ENCODE assay signal across 24 cellular contexts in genomic region chr1:2982615-2983318, GRCh38. TPM values are rescaled to one million over a fixed set of nuclear protein-coding genes. Genes with fewer than 3 reads are reported as not detected.
DNase-seq lines count a peak whose midpoint lies in the region; ATAC-seq, FAIRE-seq and TF ChIP-seq lines count a peak whose summit lies in the region.
"Had no signal": no experiment of that assay in that cellular context is flagged by ENCODE, and none has a peak within 500 bp of the region (broad histone marks: within the 10 kb centered on the region; RNA-seq: fewer than 3 reads in every experiment).

No MANE protein-coding gene starts in this region.

- no peak for ATAC-seq in lower lobe of right lung
- no peak for ATAC-seq in T-helper 17 cell
- ATAC-seq: activated CD8-positive, alpha-beta T cell treated with anti-CD3 and anti-CD28 coated beads, Interleukin-2, amount 10 ng/mL, durations not matched to agents 7 days and 5 days; WTC11 had no signal

- H3F3A ChIP-seq in neural progenitor cell (ENCODE audit: low read depth) = no peaks in the 10 kb centered on the region

- H3K4me1 Mint-ChIP-seq in activated naive CD4-positive, alpha-beta T cell treated with anti-CD3 and anti-CD28 coated beads for 36 hours (ENCODE audit: low read depth) = no peaks in the 10 kb centered on the region
- H3K4me1 Mint-ChIP-seq in neural progenitor cell (peaks cover 14% of the 10 kb centered on the region), T-helper 17 cell (no peaks in the 10 kb centered on the region)

- H3K9me3 ChIP-seq in neural progenitor cell (ENCODE audit: low read depth) (no peaks in the 10 kb centered on the region), thyroid gland (no peaks in the 10 kb centered on the region), lower lobe of right lung (no peaks in the 10 kb centered on the region), T-helper 17 cell (ENCODE audit: control insufficient read depth, low read length, poor library complexity, severe bottlenecking) (no peaks in the 10 kb centered on the region)

- H4K20me1 ChIP-seq in neural progenitor cell (ENCODE audit: low read depth) = no peaks in the 10 kb centered on the region

- H3K4me3 Mint-ChIP-seq in activated naive CD4-positive, alpha-beta T cell treated with anti-CD3 and anti-CD28 coated beads for 36 hours = no peak overlapping the region
- H3K4me3 Mint-ChIP-seq in neural progenitor cell (no peak overlapping the region), T-helper 17 cell (no peak overlapping the region)
- H3K4me3 Mint-ChIP-seq: activated CD8-positive, alpha-beta T cell treated with anti-CD3 and anti-CD28 coated beads, Interleukin-2, amount 10 ng/mL, durations not matched to agents 7 days and 5 days; activated T-helper 1 cell treated with anti-CD3 and anti-CD28 coated beads, Interleukin-12 subunit alpha, Interleukin-12 subunit beta, Interleukin-2, Interleukin-4 antibody, amounts not matched to agents 30 ng/mL and 10 ng/mL and 1 ng/mL, durations not matched to agents 14 hours and 24 hours and 36 hours; CD4-positive, alpha-beta T cell; WTC11 had no signal

- H3K27me3 ChIP-seq in dorsolateral prefrontal cortex (no peaks in the 10 kb centered on the region), neural progenitor cell (no peaks in the 10 kb centered on the region), thyroid gland (no peaks in the 10 kb centered on the region), lower lobe of right lung (ENCODE audit: low read depth) (peaks cover 10% of the 10 kb centered on the region)

- DNase-seq in activated naive CD4-positive, alpha-beta T cell treated with anti-CD3 and anti-CD28 coated beads for 36 hours = peak; percentile 3
- no peak for DNase-seq in activated naive CD4-positive, alpha-beta T cell (lab: John Stamatoyannopoulos, UW)
- DNase-seq in dorsolateral prefrontal cortex = peak; percentile 18 to 84 (median 77)
- no peak for DNase-seq in neural progenitor cell (ENCODE audit: low spot score)
- peak; percentile 8 to 17 for DNase-seq in thyroid gland
- no peak for DNase-seq in lower lobe of right lung
- no peak for DNase-seq in urothelium cell line (ENCODE audit: low spot score)
- DNase-seq in T-helper 17 cell = no peak
- DNase-seq: activated CD8-positive, alpha-beta T cell treated with anti-CD3 and anti-CD28 coated beads, Interleukin-2, amount 10 ng/mL, durations not matched to agents 7 days and 5 days; amniotic stem cell; CD4-positive, alpha-beta T cell; DMS53; NCI-H1417; stimulated activated CD8-positive, alpha-beta memory T cell treated with anti-CD3 and anti-CD28 coated beads, Interleukin-4, amount 100 ng/mL, for 48 hours had no signal

- CTCF ChIA-PET in activated naive CD4-positive, alpha-beta T cell treated with anti-CD3 and anti-CD28 coated beads for 36 hours (lab: Charles Lee) = no interaction called here

- no peak overlapping the region for H3K4me2 ChIP-seq in neural progenitor cell
- H3K4me2 ChIP-seq: smooth muscle cell had no signal

- H3K36me3 Mint-ChIP-seq in activated naive CD4-positive, alpha-beta T cell treated with anti-CD3 and anti-CD28 coated beads for 36 hours (ENCODE audit: low read depth) = no peaks in the 10 kb centered on the region
- no peaks in the 10 kb centered on the region for H3K36me3 Mint-ChIP-seq in neural progenitor cell
- no peaks in the 10 kb centered on the region for H3K36me3 Mint-ChIP-seq in T-helper 17 cell (ENCODE audit: low read depth)

- H2AFZ ChIP-seq in neural progenitor cell (replicated peaks) = no peak overlapping the region

- no peak for FAIRE-seq in urothelium cell line (lab: Jason Lieb, UNC)
- FAIRE-seq: colon had no signal

- intact Hi-C loops in activated naive CD4-positive, alpha-beta T cell treated with anti-CD3 and anti-CD28 coated beads for 36 hours (cut with micrococcal nuclease) = no loop called here
- intact Hi-C loops in dorsolateral prefrontal cortex (cut with DNase I) = loop anchor here in 1 of 2 donors (2.0 to 10.0 kb wide), 2 partner anchors 14 to 68 kb away; no protein-coding TSS in a partner anchor
- intact Hi-C loops in thyroid gland (cut with DNase I) = no loop called here
- intact Hi-C loops in lower lobe of right lung (cut with DNase I) = no loop called here

- whole genome bisulfite sequencing in thyroid gland, 2 donors = 51 to 72% methylated on average over 15 to 18 of the region's 30 CpGs

- no peaks in the 10 kb centered on the region for H3K79me2 ChIP-seq in neural progenitor cell (ENCODE audit: low read depth)

- no peaks in the 10 kb centered on the region for H3K36me3 ChIP-seq in neural progenitor cell
- H3K36me3 ChIP-seq in thyroid gland = no peaks in the 10 kb centered on the region
- H3K36me3 ChIP-seq in lower lobe of right lung = no peaks in the 10 kb centered on the region

- H3K4me1 ChIP-seq in neural progenitor cell (no peaks in the 10 kb centered on the region), thyroid gland (no peaks in the 10 kb centered on the region), lower lobe of right lung (no peaks in the 10 kb centered on the region)

- TF ChIP-seq CTCF in dorsolateral prefrontal cortex (IDR thresholded peaks at IDR 0.05 in 54 of 56, conservative IDR thresholded peaks at IDR 0.05 in 2 of 56; ENCODE audit: low read depth in 1 of 56, partially characterized antibody in 56 of 56) (peak in 4 of 56 donors; percentile 9 to 30 (median 24)), neural progenitor cell (IDR thresholded peaks at IDR 0.05) (no peak), thyroid gland (IDR thresholded peaks at IDR 0.05) (no peak), lower lobe of right lung (IDR thresholded peaks at IDR 0.05) (no peak)

- no peak overlapping the region for H3K9ac ChIP-seq in neural progenitor cell

- no peak overlapping the region for H3K27ac Mint-ChIP-seq in activated naive CD4-positive, alpha-beta T cell treated with anti-CD3 and anti-CD28 coated beads for 36 hours
- H3K27ac Mint-ChIP-seq in neural progenitor cell = peak overlapping the region; percentile 83
- H3K27ac Mint-ChIP-seq in T-helper 17 cell = no peak overlapping the region
- H3K27ac Mint-ChIP-seq: activated CD8-positive, alpha-beta T cell treated with anti-CD3 and anti-CD28 coated beads, Interleukin-2, amount 10 ng/mL, durations not matched to agents 7 days and 5 days; activated T-helper 1 cell treated with anti-CD3 and anti-CD28 coated beads, Interleukin-12 subunit alpha, Interleukin-12 subunit beta, Interleukin-2, Interleukin-4 antibody, amounts not matched to agents 30 ng/mL and 10 ng/mL and 1 ng/mL, durations not matched to agents 14 hours and 24 hours and 36 hours; CD4-positive, alpha-beta T cell; progenitor cell of endocrine pancreas; WTC11 had no signal

- no peaks in the 10 kb centered on the region for H3K9me3 Mint-ChIP-seq in activated naive CD4-positive, alpha-beta T cell treated with anti-CD3 and anti-CD28 coated beads for 36 hours
- H3K9me3 Mint-ChIP-seq in neural progenitor cell = peaks cover 2% of the 10 kb centered on the region
- H3K9me3 Mint-ChIP-seq: activated T-helper 1 cell treated with anti-CD3 and anti-CD28 coated beads, Interleukin-12 subunit alpha, Interleukin-12 subunit beta, Interleukin-2, Interleukin-4 antibody, amounts not matched to agents 30 ng/mL and 10 ng/mL and 1 ng/mL, durations not matched to agents 14 hours and 24 hours and 36 hours; CD4-positive, alpha-beta T cell had no signal

- H3K4me3 ChIP-seq in dorsolateral prefrontal cortex = peak overlapping the region in 4 of 59 donors; percentile 1 to 19 (median 11)
- H3K4me3 ChIP-seq in neural progenitor cell = no peak overlapping the region
- no peak overlapping the region for H3K4me3 ChIP-seq in thyroid gland (replicated peaks in 1 of 3)
- H3K4me3 ChIP-seq in lower lobe of right lung = no peak overlapping the region
- H3K4me3 ChIP-seq: smooth muscle cell had no signal

- no peak for TF ChIP-seq POLR2A in thyroid gland (IDR thresholded peaks at IDR 0.05)

- peak overlapping the region; percentile 67 to 99 (median 92) for H3K27ac ChIP-seq in dorsolateral prefrontal cortex
- no peak overlapping the region for H3K27ac ChIP-seq in neural progenitor cell
- no peak overlapping the region for H3K27ac ChIP-seq in thyroid gland
- H3K27ac ChIP-seq in lower lobe of right lung = no peak overlapping the region

- H3K27me3 Mint-ChIP-seq in activated naive CD4-positive, alpha-beta T cell treated with anti-CD3 and anti-CD28 coated beads for 36 hours (ENCODE audit: low read depth) = no peaks in the 10 kb centered on the region
- H3K27me3 Mint-ChIP-seq in neural progenitor cell (ENCODE audit: insufficient read depth, low read depth) (peaks cover 6% of the 10 kb centered on the region), T-helper 17 cell (no peaks in the 10 kb centered on the region)
- H3K27me3 Mint-ChIP-seq: CD4-positive, alpha-beta T cell; progenitor cell of endocrine pancreas had no signal

RNA-seq across cellular contexts. Expression of gene ACTRT2, which starts 38.5 kb away (rescaled TPM):
- total RNA-seq in activated naive CD4-positive, alpha-beta T cell treated with anti-CD3 and anti-CD28 coated beads for 36 hours = not detected
- total RNA-seq in dorsolateral prefrontal cortex = under 1 TPM in 1 of 120 experiments, not detected in 119; 0.32 TPM
- total RNA-seq in neural progenitor cell (ENCODE audit: low replicate concordance) = not detected in 2 replicates
- total RNA-seq in thyroid gland = under 1 TPM in 1 of 4 donors, not detected in 3; 0.67 TPM
- total RNA-seq in lower lobe of right lung = not detected
- not detected for total RNA-seq in T-helper 17 cell
- total RNA-seq: A673; activated CD8-positive, alpha-beta T cell treated with anti-CD3 and anti-CD28 coated beads, Interleukin-2, amount 10 ng/mL, durations not matched to agents 7 days and 5 days; activated T-helper 1 cell treated with anti-CD3 and anti-CD28 coated beads, Interleukin-12 subunit alpha, Interleukin-12 subunit beta, Interleukin-2, Interleukin-4 antibody, amounts not matched to agents 30 ng/mL and 10 ng/mL and 1 ng/mL, durations not matched to agents 14 hours and 24 hours and 36 hours; CD4-positive, alpha-beta T cell; HT1080; OCI-LY7; progenitor cell of endocrine pancreas; smooth muscle cell; subcutaneous adipose tissue; T-helper 2 cell treated with Interferon-gamma antibody and Interleukin-4, amounts not matched to agents 100 ng/mL and 5 ng/mL, for 36 hours; WTC11 had no signal

Comparison
In these comparisons a context has a peak if more than half of its experiments do, and no peak if none do; other contexts are left out.
1. DNase-seq: peak in activated naive CD4-positive, alpha-beta T cell treated with anti-CD3 and anti-CD28 coated beads for 36 hours (single experiment), dorsolateral prefrontal cortex (10 of 10) and thyroid gland (2 of 2); none in activated naive CD4-positive, alpha-beta T cell (0 of 4), neural progenitor cell (single experiment), lower lobe of right lung (single experiment), urothelium cell line (single experiment) and T-helper 17 cell (0 of 3).
2. H3K27ac ChIP-seq: peak in dorsolateral prefrontal cortex (59 of 59); none in neural progenitor cell (single experiment), thyroid gland (0 of 3) and lower lobe of right lung (single experiment).